Comparison of ENCODE assay signal across 13 cellular contexts in genomic region chr16:3036726-3037315, GRCh38. TPM values are rescaled to one million over a fixed set of nuclear protein-coding genes. Genes with fewer than 3 reads are reported as not detected.
DNase-seq lines count a peak whose midpoint lies in the region; ATAC-seq and TF ChIP-seq lines count a peak whose summit lies in the region.
"Had no signal": no experiment of that assay in that cellular context is flagged by ENCODE, and none has a peak within 500 bp of the region (broad histone marks: within the 10 kb centered on the region; RNA-seq: fewer than 3 reads in every experiment).

Gene BICDL2 (minus strand): TSS chr16:3036944. CDS start chr16:3035496, 1,448 bp downstream.

- H3K4me1 Mint-ChIP-seq in activated naive CD8-positive, alpha-beta T cell (ENCODE audit: low read depth) = peaks cover 7% of the 10 kb centered on the region
- H3K4me1 Mint-ChIP-seq in activated naive CD8-positive, alpha-beta T cell treated with anti-CD3 and anti-CD28 coated beads for 36 hours = peaks cover 10% of the 10 kb centered on the region
- H3K4me1 Mint-ChIP-seq in activated T-helper 17 cell treated with anti-CD3 and anti-CD28 coated beads, Interleukin-2, amount 50 U/mL, for 72 hours = peaks cover 4% of the 10 kb centered on the region

- peak within 1 kb of the TSS; percentile 64 for H3K4me3 Mint-ChIP-seq in activated naive CD8-positive, alpha-beta T cell
- H3K4me3 Mint-ChIP-seq in activated naive CD8-positive, alpha-beta T cell treated with anti-CD3 and anti-CD28 coated beads for 36 hours = no peak within 1 kb of the TSS
- peak within 1 kb of the TSS; percentile 27 for H3K4me3 Mint-ChIP-seq in activated T-helper 17 cell treated with anti-CD3 and anti-CD28 coated beads, Interleukin-2, amount 50 U/mL, for 72 hours
- H3K4me3 Mint-ChIP-seq: activated T-cell treated with anti-CD3 and anti-CD28 coated beads, Interleukin-2, amount 50 U/mL, for 4 hours had no signal

- peaks cover 3 to 14% of the 10 kb centered on the region in 2 donors for H3K4me1 ChIP-seq in thyroid gland

- H3K27ac ChIP-seq in thyroid gland = no peak within 1 kb of the TSS

- H3K27me3 ChIP-seq in thyroid gland = no peaks in the 10 kb centered on the region

- no peaks in the 10 kb centered on the region for H3K9me3 Mint-ChIP-seq in activated naive CD8-positive, alpha-beta T cell (ENCODE audit: low read depth)
- H3K9me3 Mint-ChIP-seq in activated naive CD8-positive, alpha-beta T cell treated with anti-CD3 and anti-CD28 coated beads for 36 hours = no peaks in the 10 kb centered on the region
- no peaks in the 10 kb centered on the region for H3K9me3 Mint-ChIP-seq in activated T-helper 17 cell treated with anti-CD3 and anti-CD28 coated beads, Interleukin-2, amount 50 U/mL, for 72 hours
- H3K9me3 Mint-ChIP-seq: activated T-cell treated with anti-CD3 and anti-CD28 coated beads, Interleukin-2, amount 50 U/mL, for 4 hours had no signal

- no peak for TF ChIP-seq POLR2A in thyroid gland (IDR thresholded peaks at IDR 0.05)

- DNase-seq in activated naive CD8-positive, alpha-beta T cell treated with anti-CD3 and anti-CD28 coated beads for 36 hours = no peak
- DNase-seq in left colon (peak; percentile 89 to 90), thyroid gland (peak; percentile 50 to 57), cerebellar nuclear complex (lab: John Stamatoyannopoulos, UW) (no peak)
- no peak for DNase-seq in stimulated activated CD4-positive, alpha-beta T cell treated with anti-CD3 and anti-CD28 coated beads, Interleukin-15, amount 100 ng/mL, for 24 hours
- DNase-seq: activated T-cell treated with anti-CD3 and anti-CD28 coated beads, Interleukin-2, amount 50 U/mL, for 4 hours; CD4-positive, CD25-positive, alpha-beta regulatory T cell; cortex of kidney; NCI-H2171; SW 1271 had no signal

- H3K27ac Mint-ChIP-seq in activated naive CD8-positive, alpha-beta T cell = no peak within 1 kb of the TSS
- H3K27ac Mint-ChIP-seq in activated naive CD8-positive, alpha-beta T cell treated with anti-CD3 and anti-CD28 coated beads for 36 hours = no peak within 1 kb of the TSS
- H3K27ac Mint-ChIP-seq in activated T-helper 17 cell treated with anti-CD3 and anti-CD28 coated beads, Interleukin-2, amount 50 U/mL, for 72 hours = no peak within 1 kb of the TSS
- H3K27ac Mint-ChIP-seq: CD4-positive, CD25-positive, alpha-beta regulatory T cell had no signal

- H3K36me3 ChIP-seq in thyroid gland = no peaks in the 10 kb centered on the region

- ATAC-seq in activated T-helper 17 cell treated with anti-CD3 and anti-CD28 coated beads, Interleukin-2, amount 50 U/mL, for 72 hours (replicated peaks) = no peak
- ATAC-seq in left colon (peak; percentile 73), HG03097 (IDR thresholded peaks at IDR 0.05; ENCODE audit: low FRiP score, unreplicated experiment) (no peak)
- ATAC-seq: activated T-cell treated with anti-CD3 and anti-CD28 coated beads, Interleukin-2, amount 50 U/mL, for 4 hours had no signal

- no peaks in the 10 kb centered on the region for H3K36me3 Mint-ChIP-seq in activated naive CD8-positive, alpha-beta T cell
- no peaks in the 10 kb centered on the region for H3K36me3 Mint-ChIP-seq in activated naive CD8-positive, alpha-beta T cell treated with anti-CD3 and anti-CD28 coated beads for 36 hours
- peaks cover 5% of the 10 kb centered on the region for H3K36me3 Mint-ChIP-seq in activated T-helper 17 cell treated with anti-CD3 and anti-CD28 coated beads, Interleukin-2, amount 50 U/mL, for 72 hours (ENCODE audit: low read depth)
- H3K36me3 Mint-ChIP-seq: CD4-positive, CD25-positive, alpha-beta regulatory T cell had no signal

- no peak for TF ChIP-seq CTCF in thyroid gland (IDR thresholded peaks at IDR 0.05)

- no peaks in the 10 kb centered on the region for H3K9me3 ChIP-seq in thyroid gland

- 21 to 22% methylated on average over 10 to 11 of the region's 44 CpGs for WGBS in thyroid gland, 2 donors

- peak within 1 kb of the TSS in 2 of 3 donors; percentile 32 to 56 for H3K4me3 ChIP-seq in thyroid gland (replicated peaks in 1 of 3)

- intact Hi-C loops in left colon (cut with DNase I, micrococcal nuclease) = no loop called here
- intact Hi-C loops in thyroid gland (cut with DNase I) = no loop called here

- H3K27me3 Mint-ChIP-seq in activated naive CD8-positive, alpha-beta T cell = peaks cover 38% of the 10 kb centered on the region
- H3K27me3 Mint-ChIP-seq in activated naive CD8-positive, alpha-beta T cell treated with anti-CD3 and anti-CD28 coated beads for 36 hours = peaks cover 89% of the 10 kb centered on the region
- peaks cover 56% of the 10 kb centered on the region for H3K27me3 Mint-ChIP-seq in activated T-helper 17 cell treated with anti-CD3 and anti-CD28 coated beads, Interleukin-2, amount 50 U/mL, for 72 hours

RNA-seq across cellular contexts. Expression of gene BICDL2, which starts in this region (rescaled TPM):
- total RNA-seq in activated naive CD8-positive, alpha-beta T cell treated with anti-CD3 and anti-CD28 coated beads for 36 hours = under 1 TPM; 0.31 to 0.56 TPM
- total RNA-seq in activated T-helper 17 cell treated with anti-CD3 and anti-CD28 coated beads, Interleukin-2, amount 50 U/mL, for 72 hours = 10 to 100 TPM in 1 of 2 donors, 1 to 10 TPM in 1; 1.1 to 12.1 TPM
- total RNA-seq in left colon (100 to 1,000 TPM in 1 of 2 donors, 10 to 100 TPM in 1; 91.8 to 107 TPM), thyroid gland (10 to 100 TPM in 3 of 4 donors, 1 to 10 TPM in 1; 7.3 to 17.8 (median 14.6) TPM)
- total RNA-seq: CD4-positive, CD25-positive, alpha-beta regulatory T cell had no signal

Comparison
In these comparisons a context has a peak if more than half of its experiments do, and no peak if none do; other contexts are left out.
1. RNA of gene BICDL2 (total RNA-seq): 91.8 to 107 TPM in left colon; 7.3 to 17.8 TPM in thyroid gland, 1.1 to 12.1 TPM in activated T-helper 17 cell treated with anti-CD3 and anti-CD28 coated beads, Interleukin-2, amount 50 U/mL, for 72 hours and 0.31 to 0.56 TPM in activated naive CD8-positive, alpha-beta T cell treated with anti-CD3 and anti-CD28 coated beads for 36 hours; every median in the first group is over 4 times any median in the second.
2. DNase-seq: peak in left colon (2 of 2) and thyroid gland (2 of 2); none in activated naive CD8-positive, alpha-beta T cell treated with anti-CD3 and anti-CD28 coated beads for 36 hours (single experiment), stimulated activated CD4-positive, alpha-beta T cell treated with anti-CD3 and anti-CD28 coated beads, Interleukin-15, amount 100 ng/mL, for 24 hours (single experiment) and cerebellar nuclear complex (0 of 2).